33 cellular contexts compared by ENCODE assay signal in genomic region chr7:111571720-111572119, GRCh38. TPM values are rescaled to one million over a fixed set of nuclear protein-coding genes. Genes with fewer than 3 reads are reported as not detected.
DNase-seq lines count a peak whose midpoint lies in the region; ATAC-seq, FAIRE-seq and TF ChIP-seq lines count a peak whose summit lies in the region.
"Had no signal": no experiment of that assay in that cellular context is flagged by ENCODE, and none has a peak within 500 bp of the region (broad histone marks: within the 10 kb centered on the region; RNA-seq: fewer than 3 reads in every experiment).

No MANE protein-coding gene starts in this region.

- H2AFZ ChIP-seq in HepG2 (ENCODE audit: low read length) (no peak overlapping the region), K562 (ENCODE audit: low read depth, low read length) (no peak overlapping the region)

- POLR2A ChIA-PET in HepG2 (lab: Yijun Ruan, JAX) (no interaction called here), K562 (lab: Yijun Ruan, JAX) (no interaction called here)

- no peak for TF ChIP-seq POLR2A in HepG2 (IDR thresholded peaks at IDR 0.05; ENCODE audit: insufficient read depth in 1 of 2, low read depth in 2 of 2, low read length in 2 of 2)
- no peak for TF ChIP-seq POLR2A in right lobe of liver (IDR thresholded peaks at IDR 0.05)
- no peak for TF ChIP-seq POLR2A in K562 (conservative IDR thresholded peaks at IDR 0.05)
- TF ChIP-seq POLR2A in GM18505 (IDR thresholded peaks at IDR 0.05; ENCODE audit: borderline replicate concordance, extremely low read depth, insufficient read depth, insufficient read length) = no peak

- H3K27me3 ChIP-seq in HepG2 (ENCODE audit: control insufficient read depth in 1 of 2, insufficient read depth in 2 of 2, low read length in 2 of 2) = peaks cover 0 to 14% of the 10 kb centered on the region in 2 experiments; a peak in 1 of 5 replicates
- H3K27me3 ChIP-seq in right lobe of liver = no peaks in the 10 kb centered on the region
- no peaks in the 10 kb centered on the region; a peak in 3 of 5 replicates for H3K27me3 ChIP-seq in K562 (ENCODE audit: control insufficient read depth in 2 of 2, insufficient read depth in 2 of 2, low read length in 2 of 2)
- H3K27me3 ChIP-seq: BE2C; BLaER1; BLaER1 treated with 17β-estradiol and CSF1 and Interleukin-3, amounts not matched to agents 10 nM and 100 nM had no signal

- H3K9me3 ChIP-seq in HepG2 (ENCODE audit: low read length) (peaks cover 14% of the 10 kb centered on the region), right lobe of liver (no peaks in the 10 kb centered on the region), K562 (replicated peaks; ENCODE audit: control insufficient read depth, insufficient read depth, low read depth, low read length) (peaks cover 13% of the 10 kb centered on the region)
- H3K9me3 ChIP-seq: BE2C had no signal

- H3K4me2 ChIP-seq in HepG2 (ENCODE audit: low read depth, low read length) (no peak overlapping the region), K562 (ENCODE audit: insufficient read depth, low read length) (no peak overlapping the region)
- H3K4me2 ChIP-seq: A549; BLaER1; BLaER1 treated with 17β-estradiol and CSF1 and Interleukin-3, amounts not matched to agents 10 nM and 100 nM had no signal

- FAIRE-seq in HepG2 (lab: Jason Lieb, UNC) (no peak), K562 (lab: Jason Lieb, UNC) (no peak), islet of Langerhans (lab: Jason Lieb, UNC) (peak; percentile 49)
- FAIRE-seq: A204.1, A549, D721Med had no signal

- H3K79me2 ChIP-seq in HepG2 (ENCODE audit: insufficient read depth, low read length) (no peaks in the 10 kb centered on the region), K562 (ENCODE audit: control insufficient read depth, insufficient read depth, low read length) (no peaks in the 10 kb centered on the region)

- BruUV-seq in HepG2 (replicated peaks; lab: Mats Ljungman, UMichigan) (no TSS peak), K562 (replicated peaks; lab: Mats Ljungman, UMichigan) (no TSS peak)

- H3K27ac ChIP-seq in HepG2 (ENCODE audit: extremely low read length, insufficient read depth, low read length) = no peak overlapping the region
- H3K27ac ChIP-seq in right lobe of liver = no peak overlapping the region
- H3K27ac ChIP-seq in K562 (ENCODE audit: extremely low read depth, low read depth, low read length) = no peak overlapping the region
- H3K27ac ChIP-seq: 22Rv1; A549; BLaER1; BLaER1 treated with 17β-estradiol and CSF1 and Interleukin-3, amounts not matched to agents 10 nM and 100 nM; C4-2B had no signal

- DNase-seq in HepG2 (ENCODE audit: low spot score) (no peak), right lobe of liver (no peak), K562 (ENCODE audit: extremely low read depth in 1 of 4, low spot score in 3 of 4) (no peak)
- DNase-seq: 8988T; ACHN; AML-193; BE2C; C1 segment of cervical spinal cord; Caco-2; Calu3; CD4-positive, alpha-beta memory T cell; CD4-positive, alpha-beta T cell; CD4-positive, CD25-positive, alpha-beta regulatory T cell; CD8-positive, alpha-beta memory T cell; CD8-positive, alpha-beta T cell; COR-L47; DMS 273 treated with DMSO at 0.1 percent for 48 hours; DMS153; DMS53; DMS79; DMS79 treated with DMSO at 0.1 percent for 48 hours; DND-41; EL had no signal

- intact Hi-C loops in HepG2 (cut with micrococcal nuclease; ENCODE audit: unreplicated experiment) = no loop called here
- intact Hi-C loops in right lobe of liver (cut with DNase I) = no loop called here
- intact Hi-C loops in K562 (cut with micrococcal nuclease) = no loop called here

- no peaks in the 10 kb centered on the region for H4K20me1 ChIP-seq in HepG2 (ENCODE audit: insufficient read depth, low read length)
- H4K20me1 ChIP-seq in K562 (replicated peaks; ENCODE audit: control insufficient read depth, insufficient read depth, low read length) = no peaks in the 10 kb centered on the region
- H4K20me1 ChIP-seq: BLaER1; BLaER1 treated with 17β-estradiol and CSF1 and Interleukin-3, amounts not matched to agents 10 nM and 100 nM had no signal

- 37% methylated on average over 5 of the region's 5 CpGs for WGBS in HepG2 (ENCODE audit: low lambda C conversion rate)
- 80% methylated on average over 4 of the region's 5 CpGs for WGBS in right lobe of liver (ENCODE audit: insufficient coverage, low coverage, low lambda C conversion rate, missing lambda C conversion rate)
- WGBS in K562 (ENCODE audit: insufficient coverage, low coverage, missing lambda C conversion rate) = 3% methylated on average over 5 of the region's 5 CpGs

- H3K9ac ChIP-seq in HepG2 (ENCODE audit: insufficient read depth, low read depth, low read length) (no peak overlapping the region), K562 (ENCODE audit: insufficient read depth in 1 of 2, low read depth in 2 of 2, low read length in 2 of 2) (no peak overlapping the region)
- H3K9ac ChIP-seq: BLaER1; BLaER1 treated with 17β-estradiol and CSF1 and Interleukin-3, amounts not matched to agents 10 nM and 100 nM had no signal

- no peak for TF ChIP-seq RAD21 in HepG2 (CRISPR knock-in tag; IDR thresholded peaks at IDR 0.05)
- TF ChIP-seq RAD21 in K562 (CRISPR knock-in tag; conservative IDR thresholded peaks at IDR 0.05 in 1 of 2, IDR thresholded peaks at IDR 0.05 in 1 of 2) = no peak

- CTCF ChIA-PET in HepG2 (lab: Yijun Ruan, JAX; ENCODE audit: low intra/inter-chr PET ratio, low total read pairs) = no interaction called here
- CTCF ChIA-PET in K562 (lab: Yijun Ruan, JAX; ENCODE audit: low intra/inter-chr PET ratio) = no interaction called here

- H3K4me1 ChIP-seq in HepG2 (ENCODE audit: insufficient read depth, low read length) (no peaks in the 10 kb centered on the region), right lobe of liver (no peaks in the 10 kb centered on the region), K562 (replicated peaks in 1 of 2; ENCODE audit: control insufficient read depth in 2 of 2, insufficient read depth in 2 of 2, low read length in 2 of 2) (no peaks in the 10 kb centered on the region)
- H3K4me1 ChIP-seq: A549; BE2C; BLaER1; BLaER1 treated with 17β-estradiol and CSF1 and Interleukin-3, amounts not matched to agents 10 nM and 100 nM; Caco-2 had no signal

- no peaks in the 10 kb centered on the region for H3K9me1 ChIP-seq in K562 (ENCODE audit: control insufficient read depth, insufficient read depth, low read length)

- no peaks in the 10 kb centered on the region for H3K36me3 ChIP-seq in HepG2 (replicated peaks in 1 of 2; ENCODE audit: control insufficient read depth in 1 of 2, insufficient read depth in 2 of 2, low read length in 2 of 2)
- H3K36me3 ChIP-seq in right lobe of liver = no peaks in the 10 kb centered on the region
- no peaks in the 10 kb centered on the region for H3K36me3 ChIP-seq in K562 (ENCODE audit: control insufficient read depth, insufficient read depth, low read length)
- H3K36me3 ChIP-seq: BE2C; BLaER1; BLaER1 treated with 17β-estradiol and CSF1 and Interleukin-3, amounts not matched to agents 10 nM and 100 nM had no signal

- ATAC-seq in HepG2 = no peak
- ATAC-seq in right lobe of liver = no peak
- ATAC-seq in K562 = no peak
- ATAC-seq in GM18505 (IDR thresholded peaks at IDR 0.05; ENCODE audit: unreplicated experiment) = no peak
- ATAC-seq in GM21825 (IDR thresholded peaks at IDR 0.05; ENCODE audit: unreplicated experiment) = no peak
- ATAC-seq: A549; CD8-positive, alpha-beta T cell had no signal

- TF ChIP-seq EP300 in HepG2 (IDR thresholded peaks at IDR 0.05; ENCODE audit: low read depth in 2 of 2, low read length in 2 of 2) = no peak
- TF ChIP-seq EP300 in HepG2 (CRISPR knock-in tag; IDR thresholded peaks at IDR 0.05; ENCODE audit: borderline replicate concordance) = no peak
- TF ChIP-seq EP300 in K562 (IDR thresholded peaks at IDR 0.05; ENCODE audit: low read length) = 0 out of 2 replicates have a peak, but pooled peaks have one; percentile 8

- TF ChIP-seq CTCF in HepG2 (CRISPR knock-in tag; IDR thresholded peaks at IDR 0.05) = no peak
- TF ChIP-seq CTCF in right lobe of liver (IDR thresholded peaks at IDR 0.05) = no peak
- TF ChIP-seq CTCF in K562 (IDR thresholded peaks at IDR 0.05 in 2 of 3, conservative IDR thresholded peaks at IDR 0.05 in 1 of 3; ENCODE audit: insufficient read depth in 2 of 3, low read depth in 1 of 3, low read length in 3 of 3) = no peak

- H3K4me3 ChIP-seq in HepG2 (replicated peaks in 1 of 3; ENCODE audit: insufficient read depth in 1 of 3, low read depth in 2 of 3, low read length in 3 of 3) = no peak overlapping the region
- no peak overlapping the region for H3K4me3 ChIP-seq in right lobe of liver
- H3K4me3 ChIP-seq in K562 = no peak overlapping the region
- H3K4me3 ChIP-seq: A549; BLaER1; BLaER1 treated with 17β-estradiol and CSF1 and Interleukin-3, amounts not matched to agents 10 nM and 100 nM had no signal

- in situ Hi-C loops in HepG2 (cut with HindIII; ENCODE audit: extremely low pct_ligation_motif_present, low pct_unique_long_range_greater_than_20kb) (no loop called here), K562 (cut with MboI) (no loop called here)

RNA-seq across cellular contexts. Expression of gene IMMP2L, which starts 9.4 kb away (rescaled TPM):
- 11.3 and 16.9 TPM in 2 replicates for total RNA-seq in HepG2 (2016; rRNA removed; fragmentation: Illumina TruSeq; extraction: Trizol)
- 10.8 and 11.0 TPM in 2 replicates for total RNA-seq in HepG2 (2016; cell fraction: cytosol; rRNA removed; fragmentation: Illumina TruSeq; extraction: Trizol; ENCODE audit: low read depth)
- total RNA-seq in HepG2 (2016; cell fraction: insoluble cytoplasmic fraction; rRNA removed; fragmentation: Illumina TruSeq; extraction: Trizol) = 12.0 and 12.3 TPM in 2 replicates
- 4.6 and 8.0 TPM in 2 replicates for total RNA-seq in HepG2 (2016; cell fraction: membrane; rRNA removed; fragmentation: Illumina TruSeq; extraction: Trizol)
- 29.5 and 34.2 TPM in 2 replicates for total RNA-seq in HepG2 (2016; cell fraction: nucleus; rRNA removed; fragmentation: Illumina TruSeq; extraction: Trizol)
- polyA plus RNA-seq in HepG2 (2011; rRNA removed) = 7.8 and 8.3 TPM in 2 replicates
- polyA plus RNA-seq in HepG2 (2011; cell fraction: cytosol; rRNA removed) = 4.7 and 8.3 TPM in 2 replicates
- 10.6 and 17.1 TPM in 2 replicates for polyA plus RNA-seq in HepG2 (2011; cell fraction: nucleus; rRNA removed)
- polyA plus RNA-seq in HepG2 (2012) = 14.0 and 16.2 TPM in 2 replicates
- 2.4 and 3.2 TPM in 2 replicates for polyA plus RNA-seq in HepG2 (2016; cell fraction: cytosol; fragmentation: Illumina TruSeq; extraction: Trizol; ENCODE audit: low read depth)
- polyA plus RNA-seq in HepG2 (2016; cell fraction: insoluble cytoplasmic fraction; fragmentation: Illumina TruSeq; extraction: Trizol; ENCODE audit: low read depth) = 10.8 and 12.7 TPM in 2 replicates
- polyA plus RNA-seq in HepG2 (2016; cell fraction: membrane; fragmentation: Illumina TruSeq; extraction: Trizol; ENCODE audit: low read depth) = 3.7 and 4.0 TPM in 2 replicates
- 11.0 and 12.2 TPM in 2 replicates for polyA plus RNA-seq in HepG2 (2016; cell fraction: nucleus; fragmentation: Illumina TruSeq; extraction: Trizol; ENCODE audit: insufficient read depth, low read depth)
- 9.3 and 13.7 TPM in 2 replicates for polyA minus RNA-seq in HepG2 (2011; rRNA and poly(A)+ RNA removed; ENCODE audit: low replicate concordance)
- polyA minus RNA-seq in HepG2 (2011; cell fraction: cytosol; rRNA and poly(A)+ RNA removed) = 2.2 and 5.3 TPM in 2 replicates
- polyA minus RNA-seq in HepG2 (2011; cell fraction: nucleus; rRNA and poly(A)+ RNA removed) = 67.0 and 76.2 TPM in 2 replicates
- 10 to 100 TPM; 14.2 to 25.3 (median 19.7) TPM for total RNA-seq in right lobe of liver
- 70.2 and 124 TPM in 2 replicates for total RNA-seq in K562 (2011; cell fraction: chromatin; rRNA removed; ENCODE audit: low replicate concordance)
- total RNA-seq in K562 (2011; cell fraction: nucleolus; rRNA removed) = 46.2 and 55.4 TPM in 2 replicates
- 77.4 and 131 TPM in 2 replicates for total RNA-seq in K562 (2011; cell fraction: nucleoplasm; rRNA removed)
- 46.1 and 46.8 TPM in 2 replicates for total RNA-seq in K562 (2014; rRNA removed)
- total RNA-seq in K562 (2014; rRNA removed; fragmentation: Illumina TruSeq; extraction: Trizol) = 59.6 and 62.0 TPM in 2 replicates
- 46.1 and 61.3 TPM in 2 replicates for total RNA-seq in K562 (2015; rRNA removed; fragmentation: Illumina TruSeq; extraction: Trizol)
- total RNA-seq in K562 (2021) = 45.2 and 53.0 TPM in 2 replicates
- 21.7 and 29.7 TPM in 2 replicates for polyA plus RNA-seq in K562 (2011; rRNA removed)
- polyA plus RNA-seq in K562 (2011; cell fraction: cytosol; rRNA removed) = 9.1 and 17.4 TPM in 2 replicates
- 33.0 and 40.5 TPM in 2 replicates for polyA plus RNA-seq in K562 (2011; cell fraction: nucleus; rRNA removed)
- 37.8 and 45.1 TPM in 2 replicates for polyA plus RNA-seq in K562 (2012)
- 37.3 and 39.6 TPM in 2 replicates for polyA plus RNA-seq in K562 (2014; fragmentation: Illumina TruSeq; extraction: Trizol)
- 100 to 1,000 TPM; 112 to 116 TPM for polyA plus RNA-seq in K562 (2014; fragmentation: Nextera tagmentation; extraction: Ambion mirVana)
- polyA plus RNA-seq in K562 (2014; rRNA removed) = 33.7 and 35.1 TPM in 2 replicates
- 63.6 and 70.2 TPM in 2 replicates for polyA minus RNA-seq in K562 (2011; rRNA and poly(A)+ RNA removed)
- polyA minus RNA-seq in K562 (2011; cell fraction: cytosol; rRNA and poly(A)+ RNA removed) = 6.2 and 12.0 TPM in 2 replicates
- 137 and 151 TPM in 2 replicates for polyA minus RNA-seq in K562 (2011; cell fraction: nucleus; rRNA and poly(A)+ RNA removed)

Comparison
In these comparisons a context has a peak if more than half of its experiments do, and no peak if none do; other contexts are left out.
1. Of the 241 proteins assayed by ChIP-seq in both HepG2 and K562: peak only in HepG2: none; only in K562: EP300; in both: none; in neither: 239; mixed calls (peak in some experiments, not most) for 1.